23 cellular contexts compared by ENCODE assay signal in the genomic region with DNA sequence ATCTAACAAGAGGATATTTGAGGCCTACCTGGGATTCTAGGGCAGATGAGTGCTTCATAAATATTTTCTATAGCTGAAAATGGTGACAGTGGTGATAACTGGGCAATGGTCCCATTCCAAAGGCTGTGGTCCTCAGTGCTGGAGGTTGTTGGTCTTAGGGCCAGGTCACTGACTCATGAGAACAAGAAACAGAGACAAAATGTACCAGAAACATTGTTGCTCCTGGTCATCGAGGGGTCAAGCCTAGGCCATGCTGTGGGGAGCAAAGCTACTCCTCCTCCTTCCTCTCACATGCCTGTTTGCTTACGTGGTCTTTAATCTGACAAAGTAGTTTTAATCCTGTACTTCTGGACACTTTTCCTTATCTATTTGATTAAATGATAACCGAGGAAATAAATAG.
"Had no signal": no experiment of that assay in that cellular context is flagged by ENCODE, and none has a peak within 500 bp of the region (broad histone marks: within the 10 kb centered on the region; RNA-seq: fewer than 3 reads in every experiment).

No MANE protein-coding gene starts in this region.

- DNase-seq: activated CD4-positive, alpha-beta T cell treated with anti-CD3 and anti-CD28 coated beads for 4 hours; activated CD4-positive, alpha-beta T cell treated with anti-CD3 and anti-CD28 coated beads, Interleukin-2, amount 50 U/mL, for 48 hours; activated CD4-positive, CD25-positive, alpha-beta regulatory T cell; activated CD8-positive, alpha-beta memory T cell treated with anti-CD3 and anti-CD28 coated beads, Interleukin-2, amount 50 U/mL, for 48 hours; activated naive CD4-positive, alpha-beta T cell treated with Interleukin-2 at 50 U/mL for 16 hours; activated T-cell treated with anti-CD3 and anti-CD28 coated beads, Interleukin-2, amount 50 U/mL, for 4 hours; anterior cingulate cortex; body of pancreas; dermis blood vessel endothelial cell; effector CD8-positive, alpha-beta T cell; erythroblast; foreskin melanocyte; glutamatergic neuron; hippocampal formation; naive thymus-derived CD4-positive, alpha-beta T cell; occipital lobe; stimulated activated CD4-positive, alpha-beta T cell treated with anti-CD3 and anti-CD28 coated beads, Interleukin-4, amount 100 ng/mL, for 24 hours; stimulated activated naive CD8-positive, alpha-beta T cell treated with anti-CD3 and anti-CD28 coated beads, Interleukin-15, Interleukin-2, amounts not matched to agents 100 U/mL and 50 U/mL, for 24 hours; T-helper 17 cell; thyroid gland had no signal

- H3K36me3 ChIP-seq: thyroid gland, vagina had no signal

- H3K27me3 Mint-ChIP-seq: naive thymus-derived CD4-positive, alpha-beta T cell; T-helper 17 cell had no signal

- H3K4me1 Mint-ChIP-seq: naive thymus-derived CD4-positive, alpha-beta T cell; T-helper 17 cell had no signal

- ATAC-seq: activated T-cell treated with anti-CD3 and anti-CD28 coated beads, Interleukin-2, amount 50 U/mL, for 4 hours; body of pancreas; naive thymus-derived CD4-positive, alpha-beta T cell; stimulated activated naive CD8-positive, alpha-beta T cell treated with anti-CD3 and anti-CD28 coated beads, Interleukin-15, Interleukin-2, amounts not matched to agents 100 U/mL and 50 U/mL, for 24 hours; T-helper 17 cell had no signal

- H3K4me1 ChIP-seq: body of pancreas, vagina had no signal

- H3K4me3 Mint-ChIP-seq: activated T-cell treated with anti-CD3 and anti-CD28 coated beads, Interleukin-2, amount 50 U/mL, for 4 hours; naive thymus-derived CD4-positive, alpha-beta T cell; neural crest cell; T-helper 17 cell had no signal

- H3K9me3 ChIP-seq: body of pancreas, thyroid gland, vagina had no signal

- H3K4me3 ChIP-seq: body of pancreas, thyroid gland, vagina had no signal

- H3K27me3 ChIP-seq: body of pancreas, thyroid gland, vagina had no signal

- H3K27ac ChIP-seq: body of pancreas, thyroid gland, vagina had no signal

- H3K9me3 Mint-ChIP-seq: activated T-cell treated with anti-CD3 and anti-CD28 coated beads, Interleukin-2, amount 50 U/mL, for 4 hours; activated T-helper 2 cell treated with anti-CD3 and anti-CD28 coated beads, Interferon-gamma antibody, Interleukin-2, Interleukin-4, amounts not matched to agents 10 μg/mL and 5 μg/mL and 100 μg/mL, durations not matched to agents 14 hours and 24 hours and 36 hours; naive thymus-derived CD4-positive, alpha-beta T cell; neural crest cell had no signal

- H3K27ac Mint-ChIP-seq: activated T-helper 2 cell treated with anti-CD3 and anti-CD28 coated beads, Interferon-gamma antibody, Interleukin-2, Interleukin-4, amounts not matched to agents 10 μg/mL and 5 μg/mL and 100 μg/mL, durations not matched to agents 14 hours and 24 hours and 36 hours; naive thymus-derived CD4-positive, alpha-beta T cell; T-helper 17 cell had no signal
